ENCODE assay signal across 1 cellular context in the genomic region with DNA sequence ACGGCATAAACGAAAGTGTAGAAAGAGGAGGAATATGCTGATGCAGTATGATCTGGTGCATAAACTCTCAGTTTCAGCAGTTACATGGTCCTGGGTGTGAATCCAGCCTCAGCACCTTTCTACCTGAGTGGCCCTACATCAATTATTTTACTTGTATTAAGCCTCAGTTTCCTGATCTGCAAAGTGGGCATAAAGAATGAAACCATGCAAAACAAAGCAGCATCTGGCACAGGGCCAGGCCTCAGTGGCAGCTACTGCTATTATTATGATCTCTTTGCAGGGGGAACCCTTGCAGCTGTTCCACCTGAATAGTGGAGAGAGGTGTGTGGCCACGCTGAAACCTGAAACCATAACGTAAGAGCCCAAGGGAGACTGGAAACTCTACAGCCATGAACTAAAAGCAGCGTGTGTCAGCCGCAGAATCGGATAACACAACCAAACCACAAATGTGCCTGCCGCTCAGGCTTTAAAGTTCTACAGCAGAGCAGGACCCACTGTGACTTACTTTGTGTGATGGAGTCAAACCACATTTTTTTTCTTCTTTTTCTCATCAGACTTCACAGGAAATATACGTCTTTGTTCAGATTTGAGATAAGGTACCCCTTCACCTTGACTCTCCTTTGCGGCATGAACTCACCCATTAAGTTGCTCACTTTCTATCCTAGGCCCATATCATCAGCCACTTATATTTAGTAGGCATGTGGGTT.
A peak's percentile ranks its signal among the peaks of the same experiment; 100 is the strongest.
TF ChIP-seq lines count a peak whose summit lies in the region.

No MANE protein-coding gene starts in this region.

TF ChIP-seq in GM12878, 131 proteins besides CTCF, POLR2A, EP300 and RAD21 (continued from another document and continues in another):
- no peak for TF ChIP-seq FOS (IDR thresholded peaks at IDR 0.05; ENCODE audit: borderline replicate concordance, extremely low read depth, insufficient read length)
- peak; percentile 85 for TF ChIP-seq MXI1 (IDR thresholded peaks at IDR 0.05; ENCODE audit: low read depth, low read length)
- no peak for TF ChIP-seq E4F1 (IDR thresholded peaks at IDR 0.05; ENCODE audit: borderline replicate concordance, partially characterized antibody)
- no peak for TF ChIP-seq BCLAF1 (IDR thresholded peaks at IDR 0.05)
- TF ChIP-seq USF1 (IDR thresholded peaks at IDR 0.05; ENCODE audit: borderline replicate concordance, extremely low read length, insufficient read depth, low read depth, low read length): no peak
- TF ChIP-seq, protein P1, sequence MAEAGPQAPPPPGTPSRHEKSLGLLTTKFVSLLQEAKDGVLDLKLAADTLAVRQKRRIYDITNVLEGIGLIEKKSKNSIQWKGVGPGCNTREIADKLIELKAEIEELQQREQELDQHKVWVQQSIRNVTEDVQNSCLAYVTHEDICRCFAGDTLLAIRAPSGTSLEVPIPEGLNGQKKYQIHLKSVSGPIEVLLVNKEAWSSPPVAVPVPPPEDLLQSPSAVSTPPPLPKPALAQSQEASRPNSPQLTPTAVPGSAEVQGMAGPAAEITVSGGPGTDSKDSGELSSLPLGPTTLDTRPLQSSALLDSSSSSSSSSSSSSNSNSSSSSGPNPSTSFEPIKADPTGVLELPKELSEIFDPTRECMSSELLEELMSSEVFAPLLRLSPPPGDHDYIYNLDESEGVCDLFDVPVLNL (IDR thresholded peaks at IDR 0.05; ENCODE audit: low read depth, low read length): no peak
- TF ChIP-seq RBBP5 (conservative IDR thresholded peaks at IDR 0.05): no peak
- 0 out of 2 replicates have a peak, but pooled peaks have one; percentile 14 for TF ChIP-seq RAD51 (IDR thresholded peaks at IDR 0.05)
- peak; percentile 57; the same call in 1 of the 2 replicates for TF ChIP-seq SREBF1 (IDR thresholded peaks at IDR 0.05; ENCODE audit: low read length)
- 0 out of 2 replicates have a peak, but pooled peaks have one; percentile 65 for TF ChIP-seq ASH2L (IDR thresholded peaks at IDR 0.05; ENCODE audit: borderline replicate concordance, low read depth)
- TF ChIP-seq, protein P2, sequence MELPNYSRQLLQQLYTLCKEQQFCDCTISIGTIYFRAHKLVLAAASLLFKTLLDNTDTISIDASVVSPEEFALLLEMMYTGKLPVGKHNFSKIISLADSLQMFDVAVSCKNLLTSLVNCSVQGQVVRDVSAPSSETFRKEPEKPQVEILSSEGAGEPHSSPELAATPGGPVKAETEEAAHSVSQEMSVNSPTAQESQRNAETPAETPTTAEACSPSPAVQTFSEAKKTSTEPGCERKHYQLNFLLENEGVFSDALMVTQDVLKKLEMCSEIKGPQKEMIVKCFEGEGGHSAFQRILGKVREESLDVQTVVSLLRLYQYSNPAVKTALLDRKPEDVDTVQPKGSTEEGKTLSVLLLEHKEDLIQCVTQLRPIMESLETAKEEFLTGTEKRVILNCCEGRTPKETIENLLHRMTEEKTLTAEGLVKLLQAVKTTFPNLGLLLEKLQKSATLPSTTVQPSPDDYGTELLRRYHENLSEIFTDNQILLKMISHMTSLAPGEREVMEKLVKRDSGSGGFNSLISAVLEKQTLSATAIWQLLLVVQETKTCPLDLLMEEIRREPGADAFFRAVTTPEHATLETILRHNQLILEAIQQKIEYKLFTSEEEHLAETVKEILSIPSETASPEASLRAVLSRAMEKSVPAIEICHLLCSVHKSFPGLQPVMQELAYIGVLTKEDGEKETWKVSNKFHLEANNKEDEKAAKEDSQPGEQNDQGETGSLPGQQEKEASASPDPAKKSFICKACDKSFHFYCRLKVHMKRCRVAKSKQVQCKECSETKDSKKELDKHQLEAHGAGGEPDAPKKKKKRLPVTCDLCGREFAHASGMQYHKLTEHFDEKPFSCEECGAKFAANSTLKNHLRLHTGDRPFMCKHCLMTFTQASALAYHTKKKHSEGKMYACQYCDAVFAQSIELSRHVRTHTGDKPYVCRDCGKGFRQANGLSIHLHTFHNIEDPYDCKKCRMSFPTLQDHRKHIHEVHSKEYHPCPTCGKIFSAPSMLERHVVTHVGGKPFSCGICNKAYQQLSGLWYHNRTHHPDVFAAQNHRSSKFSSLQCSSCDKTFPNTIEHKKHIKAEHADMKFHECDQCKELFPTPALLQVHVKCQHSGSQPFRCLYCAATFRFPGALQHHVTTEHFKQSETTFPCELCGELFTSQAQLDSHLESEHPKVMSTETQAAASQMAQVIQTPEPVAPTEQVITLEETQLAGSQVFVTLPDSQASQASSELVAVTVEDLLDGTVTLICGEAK (IDR thresholded peaks at IDR 0.05; ENCODE audit: borderline replicate concordance): no peak
- TF ChIP-seq ZNF622 (IDR thresholded peaks at IDR 0.05): no peak
- TF ChIP-seq SIX5 (IDR thresholded peaks at IDR 0.05; ENCODE audit: low read depth, low read length, severe bottlenecking): no peak
- TF ChIP-seq CREB1 (IDR thresholded peaks at IDR 0.05; ENCODE audit: low read depth): peak; percentile 82
- peak; percentile 51; the same call in 1 of the 2 replicates for TF ChIP-seq BMI1 (IDR thresholded peaks at IDR 0.05; ENCODE audit: borderline replicate concordance)
- TF ChIP-seq CUX1 (IDR thresholded peaks at IDR 0.05; ENCODE audit: insufficient replicate concordance, low read depth, low read length): peak; percentile 25
- peak; percentile 69 for TF ChIP-seq MAX (IDR thresholded peaks at IDR 0.05; ENCODE audit: low read depth, low read length)
- TF ChIP-seq NKRF (conservative IDR thresholded peaks at IDR 0.05): no peak
- no peak for TF ChIP-seq ZBTB4 (CRISPR knock-in tag; IDR thresholded peaks at IDR 0.05)
